8 cellular contexts compared by ENCODE assay signal in genomic region chr20:53916173-53916512, GRCh38.
DNase-seq lines count a peak whose midpoint lies in the region; ATAC-seq and TF ChIP-seq lines count a peak whose summit lies in the region.

No MANE protein-coding gene starts in this region.

- intact Hi-C loops in gastrocnemius medialis (cut with DNase I; ENCODE audit: low total_unique reads): loop anchor here (10.0 kb wide), 1 partner anchor 181 kb away; no protein-coding TSS in a partner anchor

- H3K36me3 Mint-ChIP-seq in T-cell (no peaks in the 10 kb centered on the region), glutamatergic neuron (ENCODE audit: unreplicated experiment) (peaks cover 6% of the 10 kb centered on the region)

- no peak for TF ChIP-seq POLR2A in gastrocnemius medialis (IDR thresholded peaks at IDR 0.05)

- DNase-seq in T-cell (no peak), glutamatergic neuron (no peak), gastrocnemius medialis (no peak), foreskin fibroblast (no peak), iPS-NIHi11 (ENCODE audit: low spot score) (no peak), DMS 273 treated with DMSO at 0.1 percent for 48 hours (lab: John Stamatoyannopoulos, UW) (no peak), NCI-H526 treated with DMSO at 0.1 percent for 48 hours (lab: John Stamatoyannopoulos, UW) (no peak)

- no peaks in the 10 kb centered on the region for H3K27me3 ChIP-seq in gastrocnemius medialis

- H3K4me3 ChIP-seq in gastrocnemius medialis (peak overlapping the region; percentile 67 to 73 (median 71)), foreskin fibroblast (ENCODE audit: low read depth in 1 of 2, low read length in 2 of 2) (no peak overlapping the region)

- TF ChIP-seq CTCF in glutamatergic neuron (IDR thresholded peaks at IDR 0.05; ENCODE audit: partially characterized antibody, unreplicated experiment) (no peak), gastrocnemius medialis (IDR thresholded peaks at IDR 0.05 in 4 of 5, conservative IDR thresholded peaks at IDR 0.05 in 1 of 5) (no peak), foreskin fibroblast (IDR thresholded peaks at IDR 0.05; ENCODE audit: low read depth, low read length) (no peak)

- no peaks in the 10 kb centered on the region for H3K36me3 ChIP-seq in gastrocnemius medialis

- H3K4me3 Mint-ChIP-seq in T-cell (peak overlapping the region; percentile 88 to 91 (median 90)), glutamatergic neuron (ENCODE audit: unreplicated experiment) (peak overlapping the region; percentile 95)

- peak overlapping the region; percentile 88 to 95 for H3K27ac Mint-ChIP-seq in T-cell
- no peak overlapping the region for H3K27ac Mint-ChIP-seq in glutamatergic neuron (ENCODE audit: unreplicated experiment)

- peaks cover 4 to 28% of the 10 kb centered on the region in 2 donors for H3K4me1 ChIP-seq in gastrocnemius medialis

- peaks cover 23 to 37% (median 23%) of the 10 kb centered on the region in 3 donors for H3K4me1 Mint-ChIP-seq in T-cell
- H3K4me1 Mint-ChIP-seq in glutamatergic neuron (ENCODE audit: low read depth, unreplicated experiment): peaks cover 26% of the 10 kb centered on the region

- POLR2A ChIA-PET in T-cell (lab: Charles Lee): interaction anchor here in 1 of 2 donors (0.7 kb wide), 1 partner anchor 953 kb away, joined by 5 read pairs; no protein-coding TSS in a partner anchor

- no peaks in the 10 kb centered on the region for H3K9me3 ChIP-seq in gastrocnemius medialis

- H3K27ac ChIP-seq in gastrocnemius medialis: peak overlapping the region; percentile 63 to 88 (median 81)

- H3K27me3 Mint-ChIP-seq in T-cell: no peaks in the 10 kb centered on the region
- H3K27me3 Mint-ChIP-seq in glutamatergic neuron (ENCODE audit: unreplicated experiment): peaks cover 6% of the 10 kb centered on the region

- CTCF ChIA-PET in T-cell (lab: Charles Lee): interaction anchor here (0.6 to 4.6 kb wide), 25 partner anchors 10 to 368 kb away, joined by 3 to 34 read pairs (median 4); no protein-coding TSS in a partner anchor

- ATAC-seq in GM21528 (IDR thresholded peaks at IDR 0.05; ENCODE audit: low FRiP score, unreplicated experiment): peak; percentile 4
- ATAC-seq in T-cell (replicated peaks in 1 of 4): peak in 2 of 4 experiments; percentile 8 to 20
- peak; percentile 1 to 13 for ATAC-seq in gastrocnemius medialis

- H3K9me3 Mint-ChIP-seq in T-cell: no peaks in the 10 kb centered on the region
- peaks cover 4% of the 10 kb centered on the region for H3K9me3 Mint-ChIP-seq in glutamatergic neuron (ENCODE audit: unreplicated experiment)

- in situ Hi-C loops in gastrocnemius medialis (cut with MboI; ENCODE audit: low sequenced_read_pairs in 4 of 4): loop anchor here in 1 of 4 donors (10.0 kb wide), 1 partner anchor 341 kb away; no protein-coding TSS in a partner anchor

Comparison
In these comparisons a context has a peak if more than half of its experiments do, and no peak if none do; other contexts are left out.
1. H3K4me3 ChIP-seq: peak in gastrocnemius medialis (4 of 4); none in foreskin fibroblast (0 of 2).